ENCODE assay signal across 8 cellular contexts in the genomic region with DNA sequence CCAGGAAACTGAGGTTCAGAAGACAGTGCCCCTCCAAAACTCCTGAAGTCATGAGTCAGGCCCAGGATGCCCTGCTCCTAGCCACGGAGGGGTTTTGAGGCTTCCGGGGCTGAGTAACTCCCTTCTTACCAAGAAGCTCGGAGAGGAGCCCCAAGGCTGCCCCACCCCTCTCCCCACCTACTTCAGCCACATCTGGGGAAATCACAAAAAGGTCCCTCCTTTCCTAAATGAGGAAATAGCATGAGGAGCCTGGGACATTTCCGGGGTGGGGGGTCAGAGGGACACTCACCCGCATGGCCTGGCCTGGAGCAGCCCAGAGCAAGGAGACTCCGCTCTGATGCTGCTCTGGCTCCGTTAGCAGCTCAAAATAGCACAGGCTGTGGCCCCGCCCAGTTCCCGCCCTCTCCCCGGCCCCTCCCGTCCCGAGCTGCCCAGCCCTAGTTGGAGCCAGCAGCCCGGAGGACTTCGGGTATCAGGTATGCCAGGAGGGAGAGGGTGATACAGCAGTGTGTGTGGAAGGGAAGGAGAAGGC. TPM values are rescaled to one million over a fixed set of nuclear protein-coding genes. Genes with fewer than 3 reads are reported as not detected.
DNase-seq lines count a peak whose midpoint lies in the region; ATAC-seq and TF ChIP-seq lines count a peak whose summit lies in the region.

No MANE protein-coding gene starts in this region.

- peaks cover 63% of the 10 kb centered on the region for H3K4me1 Mint-ChIP-seq in activated T-helper 2 cell treated with anti-CD3 and anti-CD28 coated beads, Interferon-gamma antibody, Interleukin-2, Interleukin-4, amounts not matched to agents 10 μg/mL and 5 μg/mL and 100 μg/mL, durations not matched to agents 14 hours and 24 hours and 36 hours (ENCODE audit: low read depth)

- peaks cover 18% of the 10 kb centered on the region for H3K36me3 Mint-ChIP-seq in activated T-helper 2 cell treated with anti-CD3 and anti-CD28 coated beads, Interferon-gamma antibody, Interleukin-2, Interleukin-4, amounts not matched to agents 10 μg/mL and 5 μg/mL and 100 μg/mL, durations not matched to agents 14 hours and 24 hours and 36 hours (ENCODE audit: low read depth)

- DNase-seq in activated T-helper 2 cell treated with anti-CD3 and anti-CD28 coated beads, Interferon-gamma antibody, Interleukin-2, Interleukin-4, amounts not matched to agents 10 μg/mL and 5 μg/mL and 100 μg/mL, durations not matched to agents 14 hours and 24 hours and 36 hours (ENCODE audit: low spot score) = peak; percentile 78
- DNase-seq in foreskin keratinocyte (no peak), ovary (peak; percentile 81 to 88 (median 85)), thyroid gland (peak; percentile 84)

- no peaks in the 10 kb centered on the region for H3K9me3 ChIP-seq in ovary
- H3K9me3 ChIP-seq in thyroid gland = no peaks in the 10 kb centered on the region

- peak; percentile 39 for ATAC-seq in HG02981 (IDR thresholded peaks at IDR 0.05; ENCODE audit: unreplicated experiment)
- ATAC-seq in foreskin keratinocyte = peak; percentile 75
- no peak for ATAC-seq in GM21515 (IDR thresholded peaks at IDR 0.05; ENCODE audit: unreplicated experiment)

- H3K36me3 ChIP-seq in ovary (no peaks in the 10 kb centered on the region), thyroid gland (no peaks in the 10 kb centered on the region)

- H3K27me3 Mint-ChIP-seq in activated T-helper 2 cell treated with anti-CD3 and anti-CD28 coated beads, Interferon-gamma antibody, Interleukin-2, Interleukin-4, amounts not matched to agents 10 μg/mL and 5 μg/mL and 100 μg/mL, durations not matched to agents 14 hours and 24 hours and 36 hours (ENCODE audit: low read depth) = no peaks in the 10 kb centered on the region

- peaks cover 16% of the 10 kb centered on the region for H3K4me1 ChIP-seq in foreskin keratinocyte
- H3K4me1 ChIP-seq in ovary (ENCODE audit: insufficient read depth) = peaks cover 11% of the 10 kb centered on the region
- peaks cover 12 to 41% of the 10 kb centered on the region in 2 donors for H3K4me1 ChIP-seq in thyroid gland

- TF ChIP-seq EP300 in ovary (IDR thresholded peaks at IDR 0.05) = no peak

- peak overlapping the region; percentile 89 for H3K4me3 Mint-ChIP-seq in activated T-helper 2 cell treated with anti-CD3 and anti-CD28 coated beads, Interferon-gamma antibody, Interleukin-2, Interleukin-4, amounts not matched to agents 10 μg/mL and 5 μg/mL and 100 μg/mL, durations not matched to agents 14 hours and 24 hours and 36 hours (ENCODE audit: low read depth)

- TF ChIP-seq POLR2A in Raji (IDR thresholded peaks at IDR 0.05; ENCODE audit: insufficient read depth, low read depth, low read length) = peak; percentile 74
- TF ChIP-seq POLR2A in ovary (IDR thresholded peaks at IDR 0.05) = no peak
- peak in 1 of 2 donors; percentile 32 for TF ChIP-seq POLR2A in thyroid gland (IDR thresholded peaks at IDR 0.05)

- no peak for TF ChIP-seq CTCF in GM12875 (IDR thresholded peaks at IDR 0.05; ENCODE audit: borderline replicate concordance, insufficient read depth, low read depth, low read length)
- no peak for TF ChIP-seq CTCF in foreskin keratinocyte (conservative IDR thresholded peaks at IDR 0.05)
- no peak for TF ChIP-seq CTCF in ovary (IDR thresholded peaks at IDR 0.05)
- no peak for TF ChIP-seq CTCF in thyroid gland (IDR thresholded peaks at IDR 0.05)

- H3K9me3 Mint-ChIP-seq in activated T-helper 2 cell treated with anti-CD3 and anti-CD28 coated beads, Interferon-gamma antibody, Interleukin-2, Interleukin-4, amounts not matched to agents 10 μg/mL and 5 μg/mL and 100 μg/mL, durations not matched to agents 14 hours and 24 hours and 36 hours = no peaks in the 10 kb centered on the region

- intact Hi-C loops in activated T-helper 2 cell treated with anti-CD3 and anti-CD28 coated beads, Interferon-gamma antibody, Interleukin-2, Interleukin-4, amounts not matched to agents 10 μg/mL and 5 μg/mL and 100 μg/mL, durations not matched to agents 14 hours and 24 hours and 36 hours (cut with micrococcal nuclease) = loop anchor here (2.0 to 10.0 kb wide), 3 partner anchors 153 to 425 kb away; partner anchors contain the start of genes ABHD15, NEK8, TLCD1 and TP53I13
- intact Hi-C loops in ovary (cut with DNase I) (loop anchor here in 3 of 4 donors (10.0 kb wide), 2 partner anchors 75 to 155 kb away; partner anchors contain the start of gene NUFIP2 (in 2 of the 3)), thyroid gland (cut with DNase I) (no loop called here)

- WGBS in ovary, 3 donors = 1 to 2% (median 2%) methylated on average over 6 to 14 of the region's 14 CpGs
- 5 to 9% methylated on average over 12 to 14 of the region's 14 CpGs for WGBS in thyroid gland, 2 donors

- no peak overlapping the region for H3K27ac ChIP-seq in foreskin keratinocyte
- H3K27ac ChIP-seq in ovary = peak overlapping the region; percentile 66 to 73
- H3K27ac ChIP-seq in thyroid gland = peak overlapping the region; percentile 37 to 70 (median 67)

- peak overlapping the region; percentile 99 for H3K27ac Mint-ChIP-seq in activated T-helper 2 cell treated with anti-CD3 and anti-CD28 coated beads, Interferon-gamma antibody, Interleukin-2, Interleukin-4, amounts not matched to agents 10 μg/mL and 5 μg/mL and 100 μg/mL, durations not matched to agents 14 hours and 24 hours and 36 hours

- H3K4me3 ChIP-seq in GM12875 (ENCODE audit: low read depth, low read length) (peak overlapping the region; percentile 64), ovary (peak overlapping the region; percentile 38), thyroid gland (replicated peaks in 1 of 3) (peak overlapping the region in 1 of 3 donors; percentile 9)

- H3K27me3 ChIP-seq in foreskin keratinocyte (no peaks in the 10 kb centered on the region), ovary (no peaks in the 10 kb centered on the region), thyroid gland (no peaks in the 10 kb centered on the region)

RNA-seq across cellular contexts. Expression of gene MYO18A, which starts 40.1 kb away (rescaled TPM):
- total RNA-seq in activated T-helper 2 cell treated with anti-CD3 and anti-CD28 coated beads, Interferon-gamma antibody, Interleukin-2, Interleukin-4, amounts not matched to agents 10 μg/mL and 5 μg/mL and 100 μg/mL, durations not matched to agents 14 hours and 24 hours and 36 hours = 49.5 and 50.3 TPM in 2 replicates
- 56.2 and 67.4 TPM in 2 replicates for total RNA-seq in foreskin keratinocyte
- 43.6 and 47.5 TPM in 2 replicates for polyA plus RNA-seq in foreskin keratinocyte
- 10 to 100 TPM; 23.0 to 53.9 (median 35.3) TPM for total RNA-seq in ovary
- 10 to 100 TPM; 24.2 to 30.9 TPM for polyA plus RNA-seq in ovary
- 10 to 100 TPM; 32.1 to 49.8 (median 40.6) TPM for total RNA-seq in thyroid gland

Comparison
In these comparisons a context has a peak if more than half of its experiments do, and no peak if none do; other contexts are left out.
1. DNase-seq: peak in activated T-helper 2 cell treated with anti-CD3 and anti-CD28 coated beads, Interferon-gamma antibody, Interleukin-2, Interleukin-4, amounts not matched to agents 10 μg/mL and 5 μg/mL and 100 μg/mL, durations not matched to agents 14 hours and 24 hours and 36 hours (single experiment), ovary (5 of 5) and thyroid gland (2 of 2); none in foreskin keratinocyte (0 of 2).